In the genomic region with DNA sequence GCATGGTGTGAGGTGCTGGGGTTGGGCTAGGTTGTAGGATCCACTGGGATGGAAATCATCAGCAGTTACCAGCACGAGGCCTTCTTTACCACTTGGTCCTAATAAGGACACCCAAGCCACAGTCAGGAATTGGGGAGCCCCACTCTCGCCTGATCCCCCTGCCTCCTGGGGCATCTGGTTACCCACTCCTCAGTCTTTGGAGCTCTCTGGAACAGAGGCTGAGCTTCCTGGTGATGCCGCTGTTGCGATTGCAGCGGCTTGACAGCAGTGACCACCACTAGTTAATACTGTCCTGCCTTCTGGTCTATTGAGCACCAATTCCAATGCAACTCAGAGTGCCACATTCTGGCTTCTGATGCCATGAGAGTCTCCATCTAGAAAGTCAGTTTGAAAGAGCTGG, we compare ENCODE assay signal across 22 cellular contexts. TPM values are rescaled to one million over a fixed set of nuclear protein-coding genes. Genes with fewer than 3 reads are reported as not detected.
"Had no signal": no experiment of that assay in that cellular context is flagged by ENCODE, and none has a peak within 500 bp of the region (broad histone marks: within the 10 kb centered on the region; RNA-seq: fewer than 3 reads in every experiment).

No MANE protein-coding gene starts in this region.

- H3K4me2 ChIP-seq: SK-N-SH had no signal

- H3K9ac ChIP-seq: SK-N-SH had no signal

- H3K36me3 Mint-ChIP-seq: activated naive CD4-positive, alpha-beta T cell treated with anti-CD3 and anti-CD28 coated beads, Interleukin-2, amount 50 U/mL, for 24 hours had no signal

- DNase-seq: activated CD4-positive, alpha-beta T cell treated with anti-CD3 and anti-CD28 coated beads for 4 hours; activated CD8-positive, alpha-beta memory T cell treated with anti-CD3 and anti-CD28 coated beads, Interleukin-2, amount 50 U/mL, for 4 hours; activated CD8-positive, alpha-beta T cell treated with anti-CD3 and anti-CD28 coated beads for 36 hours; activated effector memory CD4-positive, alpha-beta T cell treated with Interleukin-2 at 50 U/mL for 16 hours; activated naive CD4-positive, alpha-beta T cell; activated T-cell treated with anti-CD3 and anti-CD28 coated beads, Interleukin-2, amount 50 U/mL, for 1 hour; body of pancreas; KBM-7; NCI-H1092; NCI-H1417 treated with DMSO at 0.1 percent for 48 hours; NCI-H1694 treated with DMSO at 0.1 percent for 48 hours; NCI-H2029 treated with DMSO at 0.1 percent for 48 hours; NCI-H345; NCI-H510A; NCI-H526 treated with DMSO at 0.1 percent for 48 hours; NCI-H82; SK-N-SH had no signal

- H3K27ac ChIP-seq: ascending aorta, body of pancreas had no signal

- H3K27ac Mint-ChIP-seq: activated CD8-positive, alpha-beta T cell treated with anti-CD3 and anti-CD28 coated beads for 36 hours; activated naive CD4-positive, alpha-beta T cell treated with anti-CD3 and anti-CD28 coated beads, Interleukin-2, amount 50 U/mL, for 24 hours; activated T-helper 1 cell treated with anti-CD3 and anti-CD28 coated beads, Interleukin-12 subunit alpha, Interleukin-12 subunit beta, Interleukin-2, Interleukin-4 antibody, amounts not matched to agents 30 ng/mL and 10 ng/mL and 1 ng/mL, durations not matched to agents 14 hours and 24 hours and 36 hours had no signal

- H3K4me3 ChIP-seq: ascending aorta, body of pancreas had no signal

- H3K9me3 Mint-ChIP-seq: activated CD8-positive, alpha-beta T cell treated with anti-CD3 and anti-CD28 coated beads for 36 hours; activated naive CD4-positive, alpha-beta T cell treated with anti-CD3 and anti-CD28 coated beads, Interleukin-2, amount 50 U/mL, for 24 hours; activated T-helper 1 cell treated with anti-CD3 and anti-CD28 coated beads, Interleukin-12 subunit alpha, Interleukin-12 subunit beta, Interleukin-2, Interleukin-4 antibody, amounts not matched to agents 30 ng/mL and 10 ng/mL and 1 ng/mL, durations not matched to agents 14 hours and 24 hours and 36 hours; central memory CD8-positive, alpha-beta T cell had no signal

- FAIRE-seq: bronchial epithelial cell had no signal

- H3K27me3 Mint-ChIP-seq: activated CD8-positive, alpha-beta T cell treated with anti-CD3 and anti-CD28 coated beads for 36 hours; activated naive CD4-positive, alpha-beta T cell treated with anti-CD3 and anti-CD28 coated beads, Interleukin-2, amount 50 U/mL, for 24 hours; central memory CD8-positive, alpha-beta T cell had no signal

- ATAC-seq: body of pancreas had no signal

- H3K9me2 ChIP-seq: SK-N-SH had no signal

- H3K36me3 ChIP-seq: ascending aorta had no signal

- H3K27me3 ChIP-seq: ascending aorta, body of pancreas had no signal

- H3K9me3 ChIP-seq: ascending aorta, body of pancreas, SK-N-SH had no signal

- H3K4me1 ChIP-seq: ascending aorta, body of pancreas had no signal

- H3K4me3 Mint-ChIP-seq: activated CD8-positive, alpha-beta T cell treated with anti-CD3 and anti-CD28 coated beads for 36 hours; activated naive CD4-positive, alpha-beta T cell treated with anti-CD3 and anti-CD28 coated beads, Interleukin-2, amount 50 U/mL, for 24 hours; activated T-helper 1 cell treated with anti-CD3 and anti-CD28 coated beads, Interleukin-12 subunit alpha, Interleukin-12 subunit beta, Interleukin-2, Interleukin-4 antibody, amounts not matched to agents 30 ng/mL and 10 ng/mL and 1 ng/mL, durations not matched to agents 14 hours and 24 hours and 36 hours; central memory CD8-positive, alpha-beta T cell had no signal

RNA-seq across cellular contexts. Expression of a gene that starts 13.5 kb away (rescaled TPM):
- polyA plus RNA-seq: SK-N-SH had no signal

RNA-seq across cellular contexts. Expression of a gene that starts 30.2 kb away (rescaled TPM):
- polyA plus RNA-seq: SK-N-SH had no signal
